ENCODE assay signal across 1 cellular context in genomic region chr15:96354731-96355560, GRCh38.
TF ChIP-seq lines count a peak whose summit lies in the region.

No MANE protein-coding gene starts in this region.

TF ChIP-seq in HepG2, 621 proteins besides CTCF, POLR2A, EP300 and RAD21 (continued from another document):
- peak; percentile 27 for TF ChIP-seq STAG1 (CRISPR knock-in tag; IDR thresholded peaks at IDR 0.05)
- TF ChIP-seq, protein P1, sequence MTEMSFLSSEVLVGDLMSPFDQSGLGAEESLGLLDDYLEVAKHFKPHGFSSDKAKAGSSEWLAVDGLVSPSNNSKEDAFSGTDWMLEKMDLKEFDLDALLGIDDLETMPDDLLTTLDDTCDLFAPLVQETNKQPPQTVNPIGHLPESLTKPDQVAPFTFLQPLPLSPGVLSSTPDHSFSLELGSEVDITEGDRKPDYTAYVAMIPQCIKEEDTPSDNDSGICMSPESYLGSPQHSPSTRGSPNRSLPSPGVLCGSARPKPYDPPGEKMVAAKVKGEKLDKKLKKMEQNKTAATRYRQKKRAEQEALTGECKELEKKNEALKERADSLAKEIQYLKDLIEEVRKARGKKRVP (CRISPR knock-in tag; IDR thresholded peaks at IDR 0.05): 0 out of 4 replicates have a peak, but pooled peaks of 1 of the 2 experiments have one; percentile 51
- peak; percentile 24; the same call in 1 of the 2 replicates for TF ChIP-seq ZNF512 (CRISPR knock-in tag; IDR thresholded peaks at IDR 0.05)
